8 cellular contexts compared by ENCODE assay signal in the genomic region with DNA sequence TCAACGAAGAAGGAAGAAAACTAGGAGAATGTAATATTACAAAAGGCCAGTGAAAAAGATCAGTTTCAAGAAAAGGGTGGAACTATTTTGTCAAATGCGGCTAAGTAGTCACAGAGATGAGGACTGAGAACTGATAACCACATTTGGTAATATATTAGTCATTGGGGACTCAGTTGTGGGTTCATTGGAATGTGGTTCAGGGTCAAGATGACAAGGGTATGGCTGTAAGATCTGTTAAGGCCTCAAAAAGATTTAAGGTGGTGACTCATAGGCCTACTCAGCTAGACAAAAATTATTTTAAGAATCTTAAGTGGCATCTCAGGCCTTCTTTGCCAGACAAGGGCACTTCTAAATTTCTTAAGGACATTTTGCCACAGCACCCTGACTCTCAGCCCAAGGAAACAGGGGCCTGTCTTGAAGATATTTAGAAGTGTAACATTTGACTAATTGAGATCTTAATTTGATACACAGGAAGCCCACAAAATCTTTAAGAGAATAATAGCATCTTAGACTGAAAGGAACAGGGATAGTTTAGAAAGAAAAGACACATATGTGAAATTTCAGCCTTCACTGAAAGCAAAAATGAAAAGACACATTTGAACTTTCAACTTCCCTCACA.
DNase-seq lines count a peak whose midpoint lies in the region; ATAC-seq and TF ChIP-seq lines count a peak whose summit lies in the region.

No MANE protein-coding gene starts in this region.

- peaks cover 54% of the 10 kb centered on the region for H3K9me3 Mint-ChIP-seq in mesothelial cell of epicardium

- no peak overlapping the region for H3K4me3 Mint-ChIP-seq in mesothelial cell of epicardium

- DNase-seq in GM04503 (ENCODE audit: low read depth) (peak; percentile 95), HS-27A (ENCODE audit: low read depth) (peak; percentile 84), epithelial cell of esophagus (ENCODE audit: low read depth) (peak; percentile 41), mesothelial cell of epicardium (ENCODE audit: low spot score in 2 of 2, unreplicated experiment in 2 of 2) (no peak), NCI-H1048 (lab: John Stamatoyannopoulos, UW) (no peak), esophagus squamous epithelium (lab: John Stamatoyannopoulos, UW) (no peak), GF-D8 (lab: John Stamatoyannopoulos, UW) (no peak)

- no peaks in the 10 kb centered on the region for H3K4me1 ChIP-seq in esophagus squamous epithelium

- no peak overlapping the region for H3K27ac ChIP-seq in esophagus squamous epithelium

- H3K9me3 ChIP-seq in esophagus squamous epithelium, result peaks cover 0 to 4% (median 0%) of the 10 kb centered on the region in 3 donors

- H3K27me3 ChIP-seq in esophagus squamous epithelium, result no peaks in the 10 kb centered on the region

- H3K27me3 Mint-ChIP-seq in mesothelial cell of epicardium (ENCODE audit: low read depth), result peaks cover 2% of the 10 kb centered on the region

- no peaks in the 10 kb centered on the region for H3K36me3 Mint-ChIP-seq in mesothelial cell of epicardium

- TF ChIP-seq POLR2A in esophagus squamous epithelium (IDR thresholded peaks at IDR 0.05), result no peak

- H3K4me3 ChIP-seq in epithelial cell of esophagus (ENCODE audit: low read length) (no peak overlapping the region), esophagus squamous epithelium (no peak overlapping the region)

- peak; percentile 63 for ATAC-seq in GM21515 (IDR thresholded peaks at IDR 0.05; ENCODE audit: unreplicated experiment)

- intact Hi-C loops in esophagus squamous epithelium (cut with DNase I), result no loop called here

- TF ChIP-seq CTCF in epithelial cell of esophagus (IDR thresholded peaks at IDR 0.05; ENCODE audit: insufficient read depth, low read depth, low read length, missing control alignments) (no peak), mesothelial cell of epicardium (IDR thresholded peaks at IDR 0.05; ENCODE audit: unreplicated experiment) (no peak), esophagus squamous epithelium (IDR thresholded peaks at IDR 0.05) (no peak)

- H3K36me3 ChIP-seq in esophagus squamous epithelium, result no peaks in the 10 kb centered on the region

- no peaks in the 10 kb centered on the region for H3K4me1 Mint-ChIP-seq in mesothelial cell of epicardium

- no peak overlapping the region for H3K27ac Mint-ChIP-seq in mesothelial cell of epicardium

- 54 to 61% methylated on average over 2 of the region's 2 CpGs for WGBS in esophagus squamous epithelium, 2 donors

Comparison
In these comparisons a context has a peak if more than half of its experiments do, and no peak if none do; other contexts are left out.
1. DNase-seq: peak in GM04503 (single experiment), HS-27A (single experiment) and epithelial cell of esophagus (single experiment); none in mesothelial cell of epicardium (0 of 2), NCI-H1048 (single experiment), esophagus squamous epithelium (single experiment) and GF-D8 (single experiment).